In genomic region chr16:87765776-87766484, GRCh38 we compare ENCODE assay signal across 1 cellular context.
A peak's percentile ranks its signal among the peaks of the same experiment; 100 is the strongest.
TF ChIP-seq lines count a peak whose summit lies in the region.

TSS of gene KLHDC4 (minus strand) at chr16:87765986. CDS start at chr16:87765890, 96 bp downstream.

TF ChIP-seq in HepG2, 621 proteins besides CTCF, POLR2A, EP300 and RAD21 (continued from another document and continues in another):
- TF ChIP-seq TAF15 (IDR thresholded peaks at IDR 0.05; ENCODE audit: low read depth, low read length, poor library complexity, severe bottlenecking) (peak; percentile 63), ADNP (CRISPR knock-in tag; IDR thresholded peaks at IDR 0.05) (no peak), ZNF563 (CRISPR knock-in tag; IDR thresholded peaks at IDR 0.05) (0 out of 2 replicates have a peak, but pooled peaks have one; percentile 23), MIER3 (CRISPR knock-in tag; IDR thresholded peaks at IDR 0.05; ENCODE audit: borderline replicate concordance) (peak; percentile 63; the same call in 1 of the 2 replicates), HNF4A (CRISPR knock-in tag; IDR thresholded peaks at IDR 0.05) (0 out of 2 replicates have a peak, but pooled peaks have one; percentile 25), LCORL (IDR thresholded peaks at IDR 0.05) (no peak), LCORL (CRISPR knock-in tag; IDR thresholded peaks at IDR 0.05) (no peak; the same call in 1 of the 2 replicates), FOXK2 (IDR thresholded peaks at IDR 0.05) (no peak), BORCS8-MEF2B (CRISPR knock-in tag; IDR thresholded peaks at IDR 0.05) (peak; percentile 94), RELA (CRISPR knock-in tag; IDR thresholded peaks at IDR 0.05) (peak; percentile 68; the same call in 1 of the 2 replicates), MIER2 (CRISPR knock-in tag; IDR thresholded peaks at IDR 0.05) (no peak), SOX6 (IDR thresholded peaks at IDR 0.05) (no peak), SOX6 (CRISPR knock-in tag; IDR thresholded peaks at IDR 0.05) (peak; percentile 70), ZNF768 (CRISPR knock-in tag; IDR thresholded peaks at IDR 0.05) (peak; percentile 64), KAT2B (IDR thresholded peaks at IDR 0.05; ENCODE audit: borderline replicate concordance, low read depth, low read length) (no peak), AGO1 (IDR thresholded peaks at IDR 0.05; ENCODE audit: low read depth, low read length, poor library complexity, severe bottlenecking) (peak; percentile 49), DNMT3B (CRISPR knock-in tag; conservative IDR thresholded peaks at IDR 0.05) (peak; percentile 85; the same call in 1 of the 2 replicates), SAP130 (CRISPR knock-in tag; IDR thresholded peaks at IDR 0.05; ENCODE audit: low read depth) (peak; percentile 100), KDM4B (CRISPR knock-in tag; IDR thresholded peaks at IDR 0.05) (peak; percentile 85), ZNF704 (CRISPR knock-in tag; IDR thresholded peaks at IDR 0.05; ENCODE audit: borderline replicate concordance) (peak; percentile 88; the same call in 1 of the 2 replicates), TEF (CRISPR knock-in tag; IDR thresholded peaks at IDR 0.05) (no peak; the same call in 1 of the 2 replicates), BHLHE40 (IDR thresholded peaks at IDR 0.05; ENCODE audit: low read length) (0 out of 2 replicates have a peak, but pooled peaks have one; percentile 2), MTERF4 (CRISPR knock-in tag; IDR thresholded peaks at IDR 0.05) (no peak), XRCC5 (optimal IDR thresholded peaks at IDR 0.05; ENCODE audit: low read length) (peak; percentile 67), CSRNP1 (CRISPR knock-in tag; IDR thresholded peaks at IDR 0.05) (peak; percentile 97), FOXM1 (CRISPR knock-in tag; IDR thresholded peaks at IDR 0.05) (0 out of 2 replicates have a peak, but pooled peaks have one; percentile 10), RXRB (CRISPR knock-in tag; IDR thresholded peaks at IDR 0.05; ENCODE audit: borderline replicate concordance) (peak; percentile 75; the same call in 1 of the 2 replicates), SALL1 (CRISPR knock-in tag; IDR thresholded peaks at IDR 0.05) (peak; percentile 79), HOMEZ (CRISPR knock-in tag; IDR thresholded peaks at IDR 0.05; ENCODE audit: low read depth) (0 out of 2 replicates have a peak, but pooled peaks have one; percentile 40), ZBTB42 (CRISPR knock-in tag; IDR thresholded peaks at IDR 0.05) (no peak; the same call in 1 of the 2 replicates), PRPF4 (IDR thresholded peaks at IDR 0.05; ENCODE audit: low read depth, low read length, poor library complexity, severe bottlenecking) (no peak), ZNF687 (CRISPR knock-in tag; IDR thresholded peaks at IDR 0.05) (peak; percentile 90), ZNF503 (CRISPR knock-in tag; IDR thresholded peaks at IDR 0.05) (peak; percentile 62; the same call in 1 of the 2 replicates), EED (CRISPR knock-in tag; IDR thresholded peaks at IDR 0.05) (no peak), DZIP1 (CRISPR knock-in tag; IDR thresholded peaks at IDR 0.05) (no peak; the same call in 1 of the 2 replicates), ZKSCAN1 (IDR thresholded peaks at IDR 0.05; ENCODE audit: low read length) (no peak), UBTF (CRISPR knock-in tag; IDR thresholded peaks at IDR 0.05) (peak; percentile 78), ATF6 (CRISPR knock-in tag; conservative IDR thresholded peaks at IDR 0.05) (peak; percentile 31; the same call in 1 of the 2 replicates)
